ENCODE assay signal across 33 cellular contexts in the genomic region with DNA sequence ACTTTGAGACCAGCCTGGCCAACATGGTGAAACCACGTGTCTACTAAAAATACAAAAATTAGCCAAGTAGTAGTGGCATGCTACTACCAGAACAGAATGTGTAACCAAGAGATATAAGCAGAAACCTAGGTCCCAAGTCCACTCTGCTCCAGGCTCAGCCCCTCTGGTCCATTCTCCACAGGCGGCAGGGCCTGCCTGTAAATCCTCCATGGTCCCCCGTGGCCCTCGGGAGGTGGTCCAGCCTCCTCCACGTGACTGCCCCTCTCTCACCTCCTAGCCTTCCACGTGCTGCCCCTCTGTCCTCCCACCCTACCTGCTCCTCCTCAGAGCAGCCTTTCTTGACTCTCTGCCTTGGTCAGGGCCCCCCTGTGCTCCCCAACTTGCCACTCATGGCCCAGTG.
"Had no signal": no experiment of that assay in that cellular context is flagged by ENCODE, and none has a peak within 500 bp of the region (broad histone marks: within the 10 kb centered on the region; RNA-seq: fewer than 3 reads in every experiment).

No MANE protein-coding gene starts in this region.

- H3K36me3 ChIP-seq: adrenal gland, brain microvascular endothelial cell, cardiac muscle cell had no signal

- H3K4me3 ChIP-seq: adrenal gland, body of pancreas, cardiac muscle cell had no signal

- H3K9me3 ChIP-seq: adrenal gland, body of pancreas had no signal

- FAIRE-seq: astrocyte, bronchial epithelial cell, TTC549 had no signal

- H3K4me1 ChIP-seq: adrenal gland, body of pancreas had no signal

- H3K27me3 ChIP-seq: adrenal gland, body of pancreas, brain microvascular endothelial cell, cardiac muscle cell had no signal

- ATAC-seq: activated CD8-positive, alpha-beta memory T cell treated with anti-CD3 and anti-CD28 coated beads, Interleukin-2, amount 10 ng/mL, durations not matched to agents 7 days and 5 days; activated CD8-positive, alpha-beta T cell treated with anti-CD3 and anti-CD28 coated beads, Interleukin-2, amount 10 ng/mL, durations not matched to agents 7 days and 5 days; activated naive CD4-positive, alpha-beta T cell treated with anti-CD3 and anti-CD28 coated beads, Interleukin-2, amount 50 U/mL, for 72 hours; body of pancreas had no signal

- H3K27ac ChIP-seq: adrenal gland, body of pancreas, brain microvascular endothelial cell, cardiac muscle cell, VCaP had no signal

- DNase-seq: activated B cell treated with CpG ODN at 0.5 μM for 24 hours; activated CD4-positive, alpha-beta memory T cell treated with anti-CD3 and anti-CD28 coated beads, Interleukin-2, amount 10 ng/mL, durations not matched to agents 7 days and 5 days; activated CD4-positive, alpha-beta T cell treated with anti-CD3 and anti-CD28 coated beads for 4 hours; activated CD4-positive, alpha-beta T cell treated with anti-CD3 and anti-CD28 coated beads, Interleukin-2, amount 10 ng/mL, durations not matched to agents 7 days and 5 days; activated CD4-positive, alpha-beta T cell treated with anti-CD3 and anti-CD28 coated beads, Interleukin-2, amount 50 U/mL, for 48 hours; activated CD4-positive, CD25-positive, alpha-beta regulatory T cell treated with anti-CD3 and anti-CD28 coated beads, Interleukin-2, amount 50 U/mL, for 72 hours; activated CD8-positive, alpha-beta memory T cell treated with anti-CD3 and anti-CD28 coated beads for 24 hours; activated CD8-positive, alpha-beta memory T cell treated with anti-CD3 and anti-CD28 coated beads, Interleukin-2, amount 10 ng/mL, durations not matched to agents 7 days and 5 days; activated CD8-positive, alpha-beta memory T cell treated with anti-CD3 and anti-CD28 coated beads, Interleukin-2, amount 50 U/mL, for 48 hours; activated CD8-positive, alpha-beta T cell treated with anti-CD3 and anti-CD28 coated beads, Interleukin-2, amount 10 ng/mL, durations not matched to agents 7 days and 5 days; activated effector memory CD4-positive, alpha-beta T cell treated with anti-CD3 and anti-CD28 coated beads, Interleukin-2, amount 50 U/mL, for 16 hours; activated gamma-delta T cell treated with Interleukin-2 at 50 U/mL for 16 hours; activated naive CD4-positive, alpha-beta T cell; activated naive CD4-positive, alpha-beta T cell treated with anti-CD3 and anti-CD28 coated beads for 36 hours; activated naive CD4-positive, alpha-beta T cell treated with anti-CD3 and anti-CD28 coated beads, Interleukin-2, amount 50 U/mL, for 16 hours; activated naive CD8-positive, alpha-beta T cell treated with anti-CD3 and anti-CD28 coated beads for 36 hours; activated T-cell treated with anti-CD3 and anti-CD28 coated beads, Interleukin-2, amount 50 U/mL, for 24 hours; activated T-cell treated with anti-CD3 and anti-CD28 coated beads, Interleukin-2, amount 50 U/mL, for 48 hours; adrenal gland; amniotic stem cell; aorta; body of pancreas; brain microvascular endothelial cell; caudate nucleus; T-helper 1 cell; T-helper 2 cell; T-helper 9 cell had no signal
